17 cellular contexts compared by ENCODE assay signal in genomic region chr11:123203471-123203870, GRCh38.
"Had no signal": no experiment of that assay in that cellular context is flagged by ENCODE, and none has a peak within 500 bp of the region (broad histone marks: within the 10 kb centered on the region; RNA-seq: fewer than 3 reads in every experiment).

No MANE protein-coding gene starts in this region.

- DNase-seq: activated CD4-positive, alpha-beta T cell treated with anti-CD3 and anti-CD28 coated beads, Interleukin-2, amount 10 ng/mL, durations not matched to agents 7 days and 5 days; activated CD8-positive, alpha-beta memory T cell treated with anti-CD3 and anti-CD28 coated beads, Interleukin-2, amount 50 U/mL, for 4 hours; activated effector memory CD4-positive, alpha-beta T cell treated with Interleukin-2 at 50 U/mL for 16 hours; activated naive CD4-positive, alpha-beta T cell treated with anti-CD3 and anti-CD28 coated beads, Interleukin-2, amount 10 ng/mL, durations not matched to agents 7 days and 5 days; activated naive CD8-positive, alpha-beta T cell treated with anti-CD3 and anti-CD28 coated beads, Interleukin-2, amount 50 U/mL, for 24 hours; activated T-cell treated with anti-CD3 and anti-CD28 coated beads, Interleukin-2, amount 50 U/mL, for 48 hours; anterior cingulate cortex; colonic mucosa; erythroblast; mammary epithelial cell; naive B cell; stimulated activated CD4-positive, alpha-beta T cell treated with anti-CD3 and anti-CD28 coated beads, Interleukin-4, amount 100 ng/mL, for 24 hours; T1000 had no signal

- H3K36me3 Mint-ChIP-seq: activated naive CD4-positive, alpha-beta T cell treated with anti-CD3 and anti-CD28 coated beads, Interleukin-2, amount 10 ng/mL, durations not matched to agents 7 days and 5 days; naive B cell; stimulated activated effector memory CD8-positive, alpha-beta T cell treated with anti-CD3 and anti-CD28 coated beads, Interleukin-12 subunit alpha, Interleukin-12 subunit beta, amount 100 ng/mL, for 72 hours had no signal

- ATAC-seq: activated naive CD8-positive, alpha-beta T cell treated with anti-CD3 and anti-CD28 coated beads, Interleukin-2, amount 50 U/mL, for 24 hours had no signal

- H3K27ac Mint-ChIP-seq: activated CD4-positive, alpha-beta T cell treated with anti-CD3 and anti-CD28 coated beads, Interleukin-2, amount 10 ng/mL, durations not matched to agents 7 days and 5 days; activated naive CD4-positive, alpha-beta T cell treated with anti-CD3 and anti-CD28 coated beads, Interleukin-2, amount 10 ng/mL, durations not matched to agents 7 days and 5 days; activated naive CD8-positive, alpha-beta T cell treated with anti-CD3 and anti-CD28 coated beads, Interleukin-2, amount 50 U/mL, for 24 hours; stimulated activated effector memory CD8-positive, alpha-beta T cell treated with anti-CD3 and anti-CD28 coated beads, Interleukin-12 subunit alpha, Interleukin-12 subunit beta, amount 100 ng/mL, for 72 hours had no signal

- H3K9me3 Mint-ChIP-seq: activated CD4-positive, alpha-beta T cell treated with anti-CD3 and anti-CD28 coated beads, Interleukin-2, amount 10 ng/mL, durations not matched to agents 7 days and 5 days; activated naive CD4-positive, alpha-beta T cell treated with anti-CD3 and anti-CD28 coated beads, Interleukin-2, amount 10 ng/mL, durations not matched to agents 7 days and 5 days; activated naive CD8-positive, alpha-beta T cell treated with anti-CD3 and anti-CD28 coated beads, Interleukin-2, amount 50 U/mL, for 24 hours; central memory CD8-positive, alpha-beta T cell; stimulated activated effector memory CD8-positive, alpha-beta T cell treated with anti-CD3 and anti-CD28 coated beads, Interleukin-12 subunit alpha, Interleukin-12 subunit beta, amount 100 ng/mL, for 72 hours had no signal

- H3K27ac ChIP-seq: colonic mucosa, parathyroid adenoma, thoracic aorta had no signal

- H3K27me3 ChIP-seq: colonic mucosa had no signal

- H3K36me3 ChIP-seq: colonic mucosa, thoracic aorta had no signal

- H3K9me3 ChIP-seq: colonic mucosa, thoracic aorta had no signal

- H3K4me3 Mint-ChIP-seq: activated CD4-positive, alpha-beta T cell treated with anti-CD3 and anti-CD28 coated beads, Interleukin-2, amount 10 ng/mL, durations not matched to agents 7 days and 5 days; activated naive CD4-positive, alpha-beta T cell treated with anti-CD3 and anti-CD28 coated beads, Interleukin-2, amount 10 ng/mL, durations not matched to agents 7 days and 5 days; activated naive CD8-positive, alpha-beta T cell treated with anti-CD3 and anti-CD28 coated beads, Interleukin-2, amount 50 U/mL, for 24 hours; central memory CD8-positive, alpha-beta T cell; naive B cell; stimulated activated effector memory CD8-positive, alpha-beta T cell treated with anti-CD3 and anti-CD28 coated beads, Interleukin-12 subunit alpha, Interleukin-12 subunit beta, amount 100 ng/mL, for 72 hours had no signal

- H3K4me3 ChIP-seq: colonic mucosa, thoracic aorta had no signal

- H3K4me1 Mint-ChIP-seq: activated CD4-positive, alpha-beta T cell treated with anti-CD3 and anti-CD28 coated beads, Interleukin-2, amount 10 ng/mL, durations not matched to agents 7 days and 5 days; activated naive CD4-positive, alpha-beta T cell treated with anti-CD3 and anti-CD28 coated beads, Interleukin-2, amount 10 ng/mL, durations not matched to agents 7 days and 5 days; activated naive CD8-positive, alpha-beta T cell treated with anti-CD3 and anti-CD28 coated beads, Interleukin-2, amount 50 U/mL, for 24 hours; central memory CD8-positive, alpha-beta T cell; naive B cell; stimulated activated effector memory CD8-positive, alpha-beta T cell treated with anti-CD3 and anti-CD28 coated beads, Interleukin-12 subunit alpha, Interleukin-12 subunit beta, amount 100 ng/mL, for 72 hours had no signal

- H3K9ac ChIP-seq: parathyroid adenoma had no signal

- H3K4me1 ChIP-seq: colonic mucosa, parathyroid adenoma had no signal
